ENCODE assay signal across 1 cellular context in the genomic region with DNA sequence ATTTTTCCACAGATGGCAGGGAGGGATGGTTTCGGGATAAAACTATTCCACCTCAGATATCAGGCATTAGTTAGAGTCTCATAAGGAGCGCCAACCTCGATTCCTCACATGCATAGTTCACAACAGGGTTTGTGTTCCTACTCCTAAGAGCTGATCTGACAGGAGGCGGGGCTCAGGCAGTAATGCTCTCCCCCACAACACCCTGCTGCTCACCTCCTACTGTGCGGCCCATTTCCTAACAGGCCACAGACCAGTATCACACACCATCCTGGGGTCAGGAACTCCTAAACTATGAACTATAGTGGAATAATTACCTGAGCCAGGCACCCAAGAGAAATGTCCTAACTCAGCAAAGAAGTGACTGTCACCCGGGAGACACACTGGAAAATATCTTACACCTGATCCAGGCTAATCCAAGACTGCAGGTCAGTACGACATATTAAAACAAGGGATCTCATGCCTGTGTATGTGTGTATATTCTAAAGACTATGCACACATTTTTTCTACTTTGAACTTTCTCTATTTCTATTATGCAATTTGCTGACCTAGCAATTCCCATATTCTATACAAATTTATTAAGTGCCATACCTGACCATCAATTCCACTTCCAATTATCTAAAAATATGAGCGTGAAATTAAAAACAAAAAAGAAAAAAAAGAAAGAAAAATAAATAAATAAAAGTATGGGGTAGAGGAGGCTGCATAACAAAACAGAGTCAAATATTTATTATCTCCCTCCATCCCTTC.
TF ChIP-seq lines count a peak whose summit lies in the region.

No MANE protein-coding gene starts in this region.

TF ChIP-seq in HepG2, 621 proteins besides CTCF, POLR2A, EP300 and RAD21:
- TF ChIP-seq, protein P1, sequence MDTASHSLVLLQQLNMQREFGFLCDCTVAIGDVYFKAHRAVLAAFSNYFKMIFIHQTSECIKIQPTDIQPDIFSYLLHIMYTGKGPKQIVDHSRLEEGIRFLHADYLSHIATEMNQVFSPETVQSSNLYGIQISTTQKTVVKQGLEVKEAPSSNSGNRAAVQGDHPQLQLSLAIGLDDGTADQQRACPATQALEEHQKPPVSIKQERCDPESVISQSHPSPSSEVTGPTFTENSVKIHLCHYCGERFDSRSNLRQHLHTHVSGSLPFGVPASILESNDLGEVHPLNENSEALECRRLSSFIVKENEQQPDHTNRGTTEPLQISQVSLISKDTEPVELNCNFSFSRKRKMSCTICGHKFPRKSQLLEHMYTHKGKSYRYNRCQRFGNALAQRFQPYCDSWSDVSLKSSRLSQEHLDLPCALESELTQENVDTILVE (CRISPR knock-in tag; IDR thresholded peaks at IDR 0.05): no peak
- TF ChIP-seq MAFK (conservative IDR thresholded peaks at IDR 0.05 in 1 of 2, IDR thresholded peaks at IDR 0.05 in 1 of 2; ENCODE audit: low read length in 2 of 2) (peak; percentile 97 to 99), MAFF (IDR thresholded peaks at IDR 0.05; ENCODE audit: low read depth, low read length) (peak; percentile 97)
